In genomic region chr1:222583079-222583478, GRCh38 we compare ENCODE assay signal across 10 cellular contexts. TPM values are rescaled to one million over a fixed set of nuclear protein-coding genes. Genes with fewer than 3 reads are reported as not detected.
DNase-seq lines count a peak whose midpoint lies in the region; ATAC-seq and TF ChIP-seq lines count a peak whose summit lies in the region.
"Had no signal": no experiment of that assay in that cellular context is flagged by ENCODE, and none has a peak within 500 bp of the region (broad histone marks: within the 10 kb centered on the region; RNA-seq: fewer than 3 reads in every experiment).

No MANE protein-coding gene starts in this region.

- H3K36me3 ChIP-seq in SK-N-SH (replicated peaks in 1 of 2; ENCODE audit: control insufficient read depth in 1 of 2, insufficient read depth in 2 of 2, low read length in 1 of 2): peaks cover 58 to 76% of the 10 kb centered on the region in 2 experiments
- H3K36me3 ChIP-seq in psoas muscle (ENCODE audit: insufficient read depth in 1 of 2, low read depth in 1 of 2): peaks cover 0 to 52% of the 10 kb centered on the region in 2 donors

- ATAC-seq in GM18519 (IDR thresholded peaks at IDR 0.05; ENCODE audit: low FRiP score, unreplicated experiment) (peak; percentile 64), GM21723 (IDR thresholded peaks at IDR 0.05; ENCODE audit: unreplicated experiment) (peak; percentile 78), HG03460 (IDR thresholded peaks at IDR 0.05; ENCODE audit: unreplicated experiment) (peak; percentile 90), psoas muscle (no peak)

- H3K27ac ChIP-seq in epithelial cell of prostate (peak overlapping the region; percentile 79), SK-N-SH (ENCODE audit: low read depth in 2 of 2, low read length in 1 of 2) (peak overlapping the region in 1 of 2 experiments; percentile 33; a peak in 2 of 4 replicates), psoas muscle (no peak overlapping the region)
- H3K27ac ChIP-seq: SK-N-MC had no signal

- intact Hi-C loops in psoas muscle (cut with DNase I): no loop called here
- intact Hi-C loops in posterior vena cava (cut with DNase I): loop anchor here in 1 of 2 donors (10.0 kb wide), 1 partner anchor 52 kb away; no protein-coding TSS in a partner anchor

- H3K4me3 ChIP-seq in SK-N-SH (ENCODE audit: low read depth in 2 of 2, low read length in 1 of 2) (no peak overlapping the region), psoas muscle (no peak overlapping the region)
- H3K4me3 ChIP-seq: SK-N-MC had no signal

- TF ChIP-seq EP300 in SK-N-SH (IDR thresholded peaks at IDR 0.05; ENCODE audit: borderline replicate concordance in 1 of 2, low read depth in 1 of 2, low read length in 1 of 2): no peak

- H4K20me1 ChIP-seq in SK-N-SH (ENCODE audit: insufficient read depth): no peaks in the 10 kb centered on the region

- H3F3A ChIP-seq in SK-N-SH (replicated peaks; ENCODE audit: insufficient read depth): peaks cover 10% of the 10 kb centered on the region

- peaks cover 74% of the 10 kb centered on the region; the same call in 1 of the 2 replicates for H3K79me2 ChIP-seq in SK-N-SH (ENCODE audit: insufficient read depth)

- H3K9ac ChIP-seq in SK-N-SH: no peak overlapping the region

- DNase-seq in epithelial cell of prostate (ENCODE audit: low read depth, low spot score) (no peak), SK-N-SH (no peak), GM19240 (ENCODE audit: insufficient read length, low spot score) (no peak), psoas muscle (no peak), posterior vena cava (ENCODE audit: low spot score) (no peak)
- DNase-seq: IMR-90 had no signal

- H3K27me3 ChIP-seq in SK-N-SH (ENCODE audit: insufficient read depth) (no peaks in the 10 kb centered on the region), psoas muscle (ENCODE audit: insufficient read depth in 3 of 3, low read length in 2 of 3) (no peaks in the 10 kb centered on the region)

- H3K9me3 ChIP-seq in SK-N-SH: no peaks in the 10 kb centered on the region
- H3K9me3 ChIP-seq in psoas muscle: no peaks in the 10 kb centered on the region

- 91% methylated on average over 5 of the region's 5 CpGs for WGBS in SK-N-SH (ENCODE audit: low lambda C conversion rate)
- WGBS in psoas muscle, 3 donors: 79 to 87% (median 82%) methylated on average over 5 of the region's 5 CpGs

- H3K4me2 ChIP-seq in SK-N-SH: no peak overlapping the region

- no peaks in the 10 kb centered on the region for H3K9me2 ChIP-seq in SK-N-SH

- CTCF ChIA-PET in SK-N-SH (lab: Yijun Ruan, JAX): interaction anchor here (0.6 kb wide), 1 partner anchor 22 kb away, joined by 3 read pairs; no protein-coding TSS in a partner anchor

- H3K4me1 ChIP-seq in SK-N-SH (ENCODE audit: control insufficient read depth in 1 of 2, insufficient read depth in 2 of 2, low read depth in 1 of 2, low read length in 1 of 2): peaks cover under 1 to 8% of the 10 kb centered on the region in 2 experiments; a peak in 2 of 4 replicates
- H3K4me1 ChIP-seq in psoas muscle: no peaks in the 10 kb centered on the region

- TF ChIP-seq CTCF in SK-N-SH (IDR thresholded peaks at IDR 0.05): no peak
- no peak for TF ChIP-seq CTCF in psoas muscle (IDR thresholded peaks at IDR 0.05)

- H2AFZ ChIP-seq in SK-N-SH (ENCODE audit: low read depth): no peak overlapping the region

- POLR2A ChIA-PET in SK-N-SH (lab: Yijun Ruan, JAX): no interaction called here

- no peak for TF ChIP-seq RAD21 in SK-N-SH (IDR thresholded peaks at IDR 0.05; ENCODE audit: low read length)

TF ChIP-seq in SK-N-SH, 30 proteins besides CTCF, POLR2A, EP300 and RAD21 (continues in another document):
- TF ChIP-seq NFIC (IDR thresholded peaks at IDR 0.05; ENCODE audit: borderline replicate concordance) (no peak), TAF1 (IDR thresholded peaks at IDR 0.05; ENCODE audit: borderline replicate concordance, low read depth, low read length) (no peak), IRF3 (IDR thresholded peaks at IDR 0.05; ENCODE audit: low read depth, low read length) (no peak), SIN3A (IDR thresholded peaks at IDR 0.05; ENCODE audit: borderline replicate concordance, low read depth, low read length) (no peak), PBX3 (IDR thresholded peaks at IDR 0.05) (no peak), RXRA (IDR thresholded peaks at IDR 0.05; ENCODE audit: borderline replicate concordance, low read depth) (no peak), YY1 (IDR thresholded peaks at IDR 0.05; ENCODE audit: low read depth) (no peak), NRF1 (IDR thresholded peaks at IDR 0.05; ENCODE audit: low read depth, low read length) (no peak), ZBTB33 (IDR thresholded peaks at IDR 0.05; ENCODE audit: borderline replicate concordance, low read depth) (no peak), FOSL2 (IDR thresholded peaks at IDR 0.05; ENCODE audit: borderline replicate concordance, low read depth) (no peak), TCF12 (IDR thresholded peaks at IDR 0.05) (no peak), RFX5 (IDR thresholded peaks at IDR 0.05; ENCODE audit: low read length) (no peak), USF2 (IDR thresholded peaks at IDR 0.05; ENCODE audit: borderline replicate concordance, low read depth, low read length) (no peak), EZH2phosphoT487 (IDR thresholded peaks at IDR 0.05; ENCODE audit: borderline replicate concordance, low read depth) (no peak)

RNA-seq across cellular contexts. Expression of gene TAF1A, which starts 6.7 kb away (rescaled TPM):
- polyA plus RNA-seq in SK-N-SH (2012; rRNA removed) (4.6 and 6.3 TPM in 2 replicates), psoas muscle (1 to 10 TPM; 1.2 to 4.9 (median 4.3) TPM)
- 6.7 and 8.5 TPM in 2 replicates for polyA plus RNA-seq in SK-N-SH (2012; cell fraction: cytosol; rRNA removed)
- polyA plus RNA-seq in SK-N-SH (2012; cell fraction: nucleus; rRNA removed): 4.8 and 11.0 TPM in 2 replicates
- total RNA-seq in psoas muscle (1 to 10 TPM; 1.9 to 3.2 (median 2.6) TPM), posterior vena cava (1 to 10 TPM; 6.1 to 9.0 TPM)

RNA-seq across cellular contexts. Expression of gene MIA3, which starts 34.8 kb away (rescaled TPM):
- 47.0 and 51.4 TPM in 2 replicates for polyA plus RNA-seq in SK-N-SH (2012; rRNA removed)
- 15.9 and 24.8 TPM in 2 replicates for polyA plus RNA-seq in SK-N-SH (2012; cell fraction: cytosol; rRNA removed)
- polyA plus RNA-seq in SK-N-SH (2012; cell fraction: nucleus; rRNA removed): 104 and 144 TPM in 2 replicates
- 10 to 100 TPM; 45.1 to 62.4 (median 56.1) TPM for total RNA-seq in psoas muscle
- 10 to 100 TPM; 23.3 to 41.5 (median 29.5) TPM for polyA plus RNA-seq in psoas muscle
- total RNA-seq in posterior vena cava: 10 to 100 TPM; 60.9 to 63.0 TPM

RNA-seq across cellular contexts. Expression of gene HHIPL2, which starts 35.2 kb away (rescaled TPM):
- polyA plus RNA-seq in SK-N-SH (2012; rRNA removed) (0.21 and 0.29 TPM in 2 replicates), psoas muscle (under 1 TPM in 2 of 3 donors, not detected in 1; 0.04 TPM)
- 0.08 and 0.22 TPM in 2 replicates for polyA plus RNA-seq in SK-N-SH (2012; cell fraction: cytosol; rRNA removed)
- 0.83 and 1.7 TPM in 2 replicates for polyA plus RNA-seq in SK-N-SH (2012; cell fraction: nucleus; rRNA removed)
- total RNA-seq in psoas muscle (not detected), posterior vena cava (under 1 TPM; 0.38 to 0.42 TPM)

Comparison
In these comparisons a context has a peak if more than half of its experiments do, and no peak if none do; other contexts are left out.
1. ATAC-seq: peak in GM18519 (single experiment), GM21723 (single experiment) and HG03460 (single experiment); none in psoas muscle (0 of 4).